2 cellular contexts compared by ENCODE assay signal in genomic region chr5:128549496-128549895, GRCh38.
TF ChIP-seq lines count a peak whose summit lies in the region.

No MANE protein-coding gene starts in this region.

TF ChIP-seq in HepG2, 621 proteins besides CTCF, POLR2A, EP300 and RAD21 (continued from another document):
- TF ChIP-seq MAFK (conservative IDR thresholded peaks at IDR 0.05 in 1 of 2, IDR thresholded peaks at IDR 0.05 in 1 of 2; ENCODE audit: low read length in 2 of 2) (peak; percentile 27 to 55; a peak in 3 of 4 replicates), HOMEZ (CRISPR knock-in tag; IDR thresholded peaks at IDR 0.05; ENCODE audit: low read depth) (no peak)
TF ChIP-seq in HepG2: peak in this region for 2.

TF ChIP-seq in K562, 482 proteins besides CTCF, POLR2A, EP300 and RAD21 (continued from another document):
- TF ChIP-seq ZNF431 (CRISPR knock-in tag; IDR thresholded peaks at IDR 0.05), result no peak
- no peak for TF ChIP-seq PTRF (tag; IDR thresholded peaks at IDR 0.05)
TF ChIP-seq in K562: peak in this region for 1.
